Comparison of ENCODE assay signal across 9 cellular contexts in the genomic region with DNA sequence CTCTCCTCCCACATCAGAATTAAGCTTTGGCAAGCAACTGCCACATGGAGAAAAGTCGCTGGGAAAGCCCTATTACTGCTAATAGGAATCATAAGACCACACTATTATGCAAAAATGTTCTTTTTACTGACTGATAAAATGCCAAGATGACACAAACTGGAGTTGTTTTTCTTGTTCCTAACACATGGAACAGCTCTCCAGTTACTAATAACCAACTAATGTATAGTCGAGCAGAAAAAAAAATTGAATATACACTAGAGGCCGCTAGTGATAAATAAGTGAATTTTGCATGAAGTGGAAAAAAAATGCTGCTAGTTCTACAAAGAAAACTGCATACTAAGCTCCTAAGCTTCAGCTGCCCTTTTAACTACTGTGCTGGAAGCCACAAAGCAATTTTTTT.
A peak's percentile ranks its signal among the peaks of the same experiment; 100 is the strongest.
DNase-seq lines count a peak whose midpoint lies in the region; ATAC-seq and TF ChIP-seq lines count a peak whose summit lies in the region.
"Had no signal": no experiment of that assay in that cellular context is flagged by ENCODE, and none has a peak within 500 bp of the region (broad histone marks: within the 10 kb centered on the region; RNA-seq: fewer than 3 reads in every experiment).

No MANE protein-coding gene starts in this region.

- no peak overlapping the region for H4K12ac ChIP-seq in trophoblast cell (ENCODE audit: low read depth, low read length)

- H3K9me3 ChIP-seq in trophoblast cell (ENCODE audit: insufficient read depth, low read depth, low read length): no peaks in the 10 kb centered on the region

- no peak overlapping the region for H2BK5ac ChIP-seq in trophoblast cell (ENCODE audit: low read depth, low read length, poor library complexity)

- TF ChIP-seq CTCF in GM12873 (IDR thresholded peaks at IDR 0.05; ENCODE audit: insufficient read depth, low read depth, low read length, missing control alignments) (peak; percentile 21), brain (conservative IDR thresholded peaks at IDR 0.05) (peak; percentile 30 to 56)

- H2BK12ac ChIP-seq in trophoblast cell (ENCODE audit: low read length): no peak overlapping the region

- no peaks in the 10 kb centered on the region for H3K36me3 ChIP-seq in trophoblast cell (ENCODE audit: control insufficient read depth in 1 of 2, insufficient read depth in 2 of 2, low read length in 2 of 2)

- intact Hi-C loops in activated CD4-positive, alpha-beta memory T cell treated with anti-CD3 and anti-CD28 coated beads for 36 hours (cut with micrococcal nuclease): no loop called here

- no peak overlapping the region for H4K91ac ChIP-seq in trophoblast cell (ENCODE audit: low read depth, low read length)

- peak overlapping the region in 2 of 5 experiments; percentile 15 to 73 for H3K27ac Mint-ChIP-seq in brain
- no peak overlapping the region for H3K27ac Mint-ChIP-seq in activated CD4-positive, alpha-beta memory T cell treated with anti-CD3 and anti-CD28 coated beads for 36 hours

- H3K18ac ChIP-seq in trophoblast cell (ENCODE audit: low read length): no peak overlapping the region

- H3K27ac ChIP-seq in trophoblast cell (ENCODE audit: low read depth, low read length): no peak overlapping the region

- no peaks in the 10 kb centered on the region for H3K79me1 ChIP-seq in trophoblast cell (ENCODE audit: low read length)

- POLR2A ChIA-PET in activated CD4-positive, alpha-beta memory T cell treated with anti-CD3 and anti-CD28 coated beads for 36 hours (lab: Charles Lee): no interaction called here

- no peak overlapping the region for H3K9ac ChIP-seq in trophoblast cell (ENCODE audit: low read length)

- no peaks in the 10 kb centered on the region for H3K9me3 Mint-ChIP-seq in brain
- no peaks in the 10 kb centered on the region for H3K9me3 Mint-ChIP-seq in activated CD4-positive, alpha-beta memory T cell treated with anti-CD3 and anti-CD28 coated beads for 36 hours

- H3K4me2 ChIP-seq in trophoblast cell (ENCODE audit: low read length): no peak overlapping the region

- H3K23ac ChIP-seq in trophoblast cell (ENCODE audit: low read length): no peak overlapping the region

- no peaks in the 10 kb centered on the region for H3K27me3 ChIP-seq in trophoblast cell (ENCODE audit: insufficient read depth, low read length)

- CTCF ChIA-PET in activated CD4-positive, alpha-beta memory T cell treated with anti-CD3 and anti-CD28 coated beads for 36 hours (lab: Charles Lee): interaction anchor here (0.9 kb wide), 1 partner anchor 185 kb away, joined by 3 read pairs; no protein-coding TSS in a partner anchor

- H3K4me3 ChIP-seq in trophoblast cell (ENCODE audit: low read depth, low read length): no peak overlapping the region

- H4K8ac ChIP-seq in trophoblast cell (ENCODE audit: low read depth, low read length): no peak overlapping the region

- no peak overlapping the region for H2BK120ac ChIP-seq in trophoblast cell (ENCODE audit: insufficient read depth, low read length, poor library complexity)

- peaks cover 0 to 2% of the 10 kb centered on the region in 2 experiments for H3K4me1 ChIP-seq in trophoblast cell (ENCODE audit: control insufficient read depth in 1 of 2, insufficient read depth in 2 of 2, low read length in 2 of 2)

- DNase-seq in NAMALWA (ENCODE audit: low spot score): peak; percentile 47
- peak; percentile 6 to 69 for DNase-seq in trophoblast cell
- DNase-seq in mucosa of gallbladder (ENCODE audit: low spot score): no peak
- DNase-seq in activated CD4-positive, alpha-beta memory T cell treated with anti-CD3 and anti-CD28 coated beads for 36 hours: no peak
- DNase-seq: effector CD4-positive, alpha-beta T cell; NCI-H510A had no signal

- H3K79me2 ChIP-seq in trophoblast cell (ENCODE audit: control insufficient read depth, insufficient read depth, low read length, poor library complexity): no peaks in the 10 kb centered on the region

- peaks cover 4% of the 10 kb centered on the region for H3K27me3 Mint-ChIP-seq in brain
- no peaks in the 10 kb centered on the region for H3K27me3 Mint-ChIP-seq in activated CD4-positive, alpha-beta memory T cell treated with anti-CD3 and anti-CD28 coated beads for 36 hours

- no peak overlapping the region for H3K4ac ChIP-seq in trophoblast cell (ENCODE audit: low read depth, low read length)

- H3K14ac ChIP-seq in trophoblast cell (ENCODE audit: low read length): no peak overlapping the region

- H3K4me1 Mint-ChIP-seq in brain: peaks cover 11% of the 10 kb centered on the region
- no peaks in the 10 kb centered on the region for H3K4me1 Mint-ChIP-seq in activated CD4-positive, alpha-beta memory T cell treated with anti-CD3 and anti-CD28 coated beads for 36 hours (ENCODE audit: low read depth)

- no peak for ATAC-seq in HG03196 (IDR thresholded peaks at IDR 0.05; ENCODE audit: unreplicated experiment)

- H3K36me3 Mint-ChIP-seq in brain: no peaks in the 10 kb centered on the region
- H3K36me3 Mint-ChIP-seq in activated CD4-positive, alpha-beta memory T cell treated with anti-CD3 and anti-CD28 coated beads for 36 hours: peaks cover 2% of the 10 kb centered on the region

- H2AFZ ChIP-seq in trophoblast cell (ENCODE audit: insufficient read depth, low read length, poor library complexity): no peak overlapping the region

- H2AK5ac ChIP-seq in trophoblast cell (ENCODE audit: low read length): no peak overlapping the region

- H3K4me3 Mint-ChIP-seq in brain: peak overlapping the region in 2 of 5 experiments; percentile 10 to 63
- no peak overlapping the region for H3K4me3 Mint-ChIP-seq in activated CD4-positive, alpha-beta memory T cell treated with anti-CD3 and anti-CD28 coated beads for 36 hours

- no CpG with 5 or more reads among the region's 3 CpGs for WGBS in trophoblast cell (ENCODE audit: extremely low coverage, insufficient coverage, insufficient read length)

Comparison
In these comparisons a context has a peak if more than half of its experiments do, and no peak if none do; other contexts are left out.
1. DNase-seq: peak in NAMALWA (single experiment) and trophoblast cell (2 of 2); none in mucosa of gallbladder (single experiment) and activated CD4-positive, alpha-beta memory T cell treated with anti-CD3 and anti-CD28 coated beads for 36 hours (single experiment).